17 cellular contexts compared by ENCODE assay signal in genomic region chr1:195530961-195531360, GRCh38.
"Had no signal": no experiment of that assay in that cellular context is flagged by ENCODE, and none has a peak within 500 bp of the region (broad histone marks: within the 10 kb centered on the region; RNA-seq: fewer than 3 reads in every experiment).

No MANE protein-coding gene starts in this region.

- H3K4me1 ChIP-seq: body of pancreas, heart left ventricle, prostate gland, upper lobe of left lung had no signal

- H3K36me3 Mint-ChIP-seq: naive thymus-derived CD4-positive, alpha-beta T cell; WTC11 had no signal

- H3K36me3 ChIP-seq: heart left ventricle, prostate gland, upper lobe of left lung had no signal

- H3K4me3 Mint-ChIP-seq: activated CD8-positive, alpha-beta T cell treated with anti-CD3 and anti-CD28 coated beads, Interleukin-2, amount 10 ng/mL, durations not matched to agents 7 days and 5 days; activated T-helper 1 cell treated with anti-CD3 and anti-CD28 coated beads, Interleukin-12 subunit alpha, Interleukin-12 subunit beta, Interleukin-2, Interleukin-4 antibody, amounts not matched to agents 30 ng/mL and 10 ng/mL and 1 ng/mL, durations not matched to agents 14 hours and 24 hours and 36 hours; naive thymus-derived CD4-positive, alpha-beta T cell; T-helper 17 cell; WTC11 had no signal

- H3K27me3 Mint-ChIP-seq: naive thymus-derived CD4-positive, alpha-beta T cell; T-helper 17 cell had no signal

- DNase-seq: activated CD4-positive, alpha-beta T cell treated with anti-CD3 and anti-CD28 coated beads for 48 hours; activated CD8-positive, alpha-beta T cell treated with anti-CD3 and anti-CD28 coated beads, Interleukin-2, amount 10 ng/mL, durations not matched to agents 7 days and 5 days; activated naive CD4-positive, alpha-beta T cell; body of pancreas; central memory CD4-positive, alpha-beta T cell; foreskin melanocyte; heart left ventricle; naive thymus-derived CD4-positive, alpha-beta T cell; stimulated activated CD4-positive, alpha-beta T cell treated with anti-CD3 and anti-CD28 coated beads, Interleukin-2, amount 100 ng/mL, for 24 hours; stimulated activated naive CD4-positive, alpha-beta T cell; substantia nigra; T-helper 17 cell; upper lobe of left lung had no signal

- H3K27me3 ChIP-seq: body of pancreas, heart left ventricle, upper lobe of left lung had no signal

- ATAC-seq: activated CD8-positive, alpha-beta T cell treated with anti-CD3 and anti-CD28 coated beads, Interleukin-2, amount 10 ng/mL, durations not matched to agents 7 days and 5 days; body of pancreas; heart left ventricle; naive thymus-derived CD4-positive, alpha-beta T cell; sciatic nerve; T-helper 17 cell; WTC11 had no signal

- H3K9me3 Mint-ChIP-seq: activated T-helper 1 cell treated with anti-CD3 and anti-CD28 coated beads, Interleukin-12 subunit alpha, Interleukin-12 subunit beta, Interleukin-2, Interleukin-4 antibody, amounts not matched to agents 30 ng/mL and 10 ng/mL and 1 ng/mL, durations not matched to agents 14 hours and 24 hours and 36 hours; WTC11 had no signal

- H3K4me1 Mint-ChIP-seq: naive thymus-derived CD4-positive, alpha-beta T cell; T-helper 17 cell; WTC11 had no signal

- H3K4me3 ChIP-seq: body of pancreas, heart left ventricle, prostate gland, upper lobe of left lung had no signal

- H3K27ac Mint-ChIP-seq: activated CD8-positive, alpha-beta T cell treated with anti-CD3 and anti-CD28 coated beads, Interleukin-2, amount 10 ng/mL, durations not matched to agents 7 days and 5 days; activated T-helper 1 cell treated with anti-CD3 and anti-CD28 coated beads, Interleukin-12 subunit alpha, Interleukin-12 subunit beta, Interleukin-2, Interleukin-4 antibody, amounts not matched to agents 30 ng/mL and 10 ng/mL and 1 ng/mL, durations not matched to agents 14 hours and 24 hours and 36 hours; naive thymus-derived CD4-positive, alpha-beta T cell; T-helper 17 cell; WTC11 had no signal

- H3K27ac ChIP-seq: body of pancreas, heart left ventricle, prostate gland, upper lobe of left lung had no signal
